Comparison of ENCODE assay signal across 8 cellular contexts in genomic region chr3:187130346-187131066, GRCh38. TPM values are rescaled to one million over a fixed set of nuclear protein-coding genes. Genes with fewer than 3 reads are reported as not detected.
DNase-seq lines count a peak whose midpoint lies in the region; ATAC-seq and TF ChIP-seq lines count a peak whose summit lies in the region.

No MANE protein-coding gene starts in this region.

- no peaks in the 10 kb centered on the region for H3K27me3 ChIP-seq in CD4-positive, CD25-positive, alpha-beta regulatory T cell (ENCODE audit: control insufficient read depth, insufficient read depth, low read length)
- H3K27me3 ChIP-seq in Loucy (ENCODE audit: insufficient read depth, low read length, poor library complexity, severe bottlenecking): no peaks in the 10 kb centered on the region
- no peaks in the 10 kb centered on the region for H3K27me3 ChIP-seq in upper lobe of right lung

- H3K79me2 ChIP-seq in Loucy (ENCODE audit: insufficient read depth, low read length): no peaks in the 10 kb centered on the region

- no peaks in the 10 kb centered on the region for H4K20me1 ChIP-seq in Loucy (ENCODE audit: insufficient read depth, low read length, poor library complexity, severe bottlenecking)

- no peak overlapping the region for H3K9ac ChIP-seq in Loucy (ENCODE audit: low read depth, low read length, poor library complexity, severe bottlenecking)

- peak overlapping the region; percentile 79 for H3K4me3 ChIP-seq in CD4-positive, CD25-positive, alpha-beta regulatory T cell (ENCODE audit: low read depth, low read length)
- H3K4me3 ChIP-seq in Loucy (ENCODE audit: low read length, poor library complexity, severe bottlenecking) (peak overlapping the region; percentile 35), upper lobe of right lung (no peak overlapping the region)

- H3K27ac ChIP-seq in CD4-positive, CD25-positive, alpha-beta regulatory T cell (ENCODE audit: insufficient read depth, low read length, poor library complexity, severe bottlenecking): peak overlapping the region; percentile 96
- peak overlapping the region; percentile 43 for H3K27ac ChIP-seq in upper lobe of right lung

- no peaks in the 10 kb centered on the region for H3F3A ChIP-seq in Loucy (ENCODE audit: low read depth)

- H2AFZ ChIP-seq in Loucy (ENCODE audit: low read length): peak overlapping the region; percentile 73

- ATAC-seq in CD4-positive, CD25-positive, alpha-beta regulatory T cell (ENCODE audit: low read depth in 2 of 2): peak; percentile 100
- ATAC-seq in GM21526 (IDR thresholded peaks at IDR 0.05; ENCODE audit: low FRiP score, unreplicated experiment) (peak; percentile 68), upper lobe of right lung (peak; percentile 88)

- peaks cover 5% of the 10 kb centered on the region for H3K36me3 Mint-ChIP-seq in CD4-positive, CD25-positive, alpha-beta regulatory T cell
- H3K36me3 Mint-ChIP-seq in activated naive CD4-positive, alpha-beta T cell treated with anti-CD3 and anti-CD28 coated beads, Interleukin-2, amount 50 U/mL, for 24 hours: peaks cover 16% of the 10 kb centered on the region

- TF ChIP-seq CTCF in Loucy (conservative IDR thresholded peaks at IDR 0.05; ENCODE audit: low read length): no peak
- TF ChIP-seq CTCF in upper lobe of right lung (IDR thresholded peaks at IDR 0.05): no peak

- H3K9me3 Mint-ChIP-seq in CD4-positive, CD25-positive, alpha-beta regulatory T cell: peaks cover 0 to 4% (median 0%) of the 10 kb centered on the region in 7 donors
- H3K9me3 Mint-ChIP-seq in activated naive CD4-positive, alpha-beta T cell treated with anti-CD3 and anti-CD28 coated beads, Interleukin-2, amount 50 U/mL, for 24 hours: peaks cover 4% of the 10 kb centered on the region

- H3K4me2 ChIP-seq in Loucy (ENCODE audit: low read depth, low read length, poor library complexity, severe bottlenecking): peak overlapping the region; percentile 35

- DNase-seq in CD4-positive, CD25-positive, alpha-beta regulatory T cell: peak; percentile 56 to 93 (median 86)
- DNase-seq in iris pigment epithelial cell (ENCODE audit: low read depth) (peak; percentile 81), upper lobe of right lung (no peak), NCI-H69 (lab: John Stamatoyannopoulos, UW) (no peak), SKM-1 treated with dmso at 0.1 percent for 144 hours (lab: John Stamatoyannopoulos, UW; ENCODE audit: unreplicated experiment) (no peak)

- H3K36me3 ChIP-seq in CD4-positive, CD25-positive, alpha-beta regulatory T cell (ENCODE audit: control insufficient read depth, insufficient read depth, low read length): no peaks in the 10 kb centered on the region
- H3K36me3 ChIP-seq in Loucy (ENCODE audit: insufficient read depth, low read length) (no peaks in the 10 kb centered on the region), upper lobe of right lung (no peaks in the 10 kb centered on the region)

- intact Hi-C loops in upper lobe of right lung (cut with DNase I): no loop called here

- H3K27me3 Mint-ChIP-seq in CD4-positive, CD25-positive, alpha-beta regulatory T cell: no peaks in the 10 kb centered on the region
- no peaks in the 10 kb centered on the region for H3K27me3 Mint-ChIP-seq in activated naive CD4-positive, alpha-beta T cell treated with anti-CD3 and anti-CD28 coated beads, Interleukin-2, amount 50 U/mL, for 24 hours

- H3K4me3 Mint-ChIP-seq in CD4-positive, CD25-positive, alpha-beta regulatory T cell: peak overlapping the region; percentile 69 to 84 (median 77)
- H3K4me3 Mint-ChIP-seq in activated naive CD4-positive, alpha-beta T cell treated with anti-CD3 and anti-CD28 coated beads, Interleukin-2, amount 50 U/mL, for 24 hours: peak overlapping the region; percentile 63

- H3K9me3 ChIP-seq in CD4-positive, CD25-positive, alpha-beta regulatory T cell (ENCODE audit: control insufficient read depth in 2 of 2, low read length in 2 of 2): no peaks in the 10 kb centered on the region
- peaks cover 6% of the 10 kb centered on the region; the same call in 1 of the 2 replicates for H3K9me3 ChIP-seq in Loucy (ENCODE audit: insufficient read depth, low read depth, low read length)
- H3K9me3 ChIP-seq in upper lobe of right lung: no peaks in the 10 kb centered on the region

- peaks cover 28% of the 10 kb centered on the region for H3K4me1 ChIP-seq in CD4-positive, CD25-positive, alpha-beta regulatory T cell (ENCODE audit: control insufficient read depth, insufficient read depth, low read length, poor library complexity, severe bottlenecking)
- peaks cover 9% of the 10 kb centered on the region for H3K4me1 ChIP-seq in Loucy (ENCODE audit: insufficient read depth, low read length, poor library complexity, severe bottlenecking)
- no peaks in the 10 kb centered on the region for H3K4me1 ChIP-seq in upper lobe of right lung

- H3K27ac Mint-ChIP-seq in CD4-positive, CD25-positive, alpha-beta regulatory T cell: peak overlapping the region; percentile 96 to 99 (median 98)
- H3K27ac Mint-ChIP-seq in activated naive CD4-positive, alpha-beta T cell treated with anti-CD3 and anti-CD28 coated beads, Interleukin-2, amount 50 U/mL, for 24 hours: peak overlapping the region; percentile 99

- no peaks in the 10 kb centered on the region for H3K9me2 ChIP-seq in Loucy (replicated peaks; ENCODE audit: low read depth, low read length)

- H3K4me1 Mint-ChIP-seq in CD4-positive, CD25-positive, alpha-beta regulatory T cell: peaks cover 16 to 52% (median 39%) of the 10 kb centered on the region in 4 donors
- peaks cover 42% of the 10 kb centered on the region for H3K4me1 Mint-ChIP-seq in activated naive CD4-positive, alpha-beta T cell treated with anti-CD3 and anti-CD28 coated beads, Interleukin-2, amount 50 U/mL, for 24 hours

RNA-seq across cellular contexts. Expression of gene RPL39L, which starts 8.8 kb away (rescaled TPM):
- 4.2 TPM for total RNA-seq in CD4-positive, CD25-positive, alpha-beta regulatory T cell
- polyA plus RNA-seq in CD4-positive, CD25-positive, alpha-beta regulatory T cell: 10 to 100 TPM; 23.2 to 43.7 (median 29.8) TPM
- total RNA-seq in upper lobe of right lung: 3.9 TPM

Comparison
In these comparisons a context has a peak if more than half of its experiments do, and no peak if none do; other contexts are left out.
1. DNase-seq: peak in CD4-positive, CD25-positive, alpha-beta regulatory T cell (3 of 3) and iris pigment epithelial cell (single experiment); none in upper lobe of right lung (single experiment), NCI-H69 (single experiment) and SKM-1 treated with dmso at 0.1 percent for 144 hours (single experiment).
2. Peak in every context shown above with its lines, with median percentiles within 50 percentile points of each other: ATAC-seq.